ENCODE assay signal across 10 cellular contexts in genomic region chr10:34254596-34254995, GRCh38.
DNase-seq lines count a peak whose midpoint lies in the region; ATAC-seq, FAIRE-seq and TF ChIP-seq lines count a peak whose summit lies in the region.
"Had no signal": no experiment of that assay in that cellular context is flagged by ENCODE, and none has a peak within 500 bp of the region (broad histone marks: within the 10 kb centered on the region; RNA-seq: fewer than 3 reads in every experiment).

No MANE protein-coding gene starts in this region.

- no peaks in the 10 kb centered on the region for H3K36me3 Mint-ChIP-seq in immature natural killer cell

- H3K4me3 ChIP-seq in kidney epithelial cell (ENCODE audit: low read depth, low read length) = no peak overlapping the region
- no peak overlapping the region for H3K4me3 ChIP-seq in lower lobe of right lung

- no peaks in the 10 kb centered on the region for H3K27me3 ChIP-seq in kidney epithelial cell (ENCODE audit: control insufficient read depth, insufficient read depth, low read length)
- H3K27me3 ChIP-seq in lower lobe of right lung (ENCODE audit: low read depth) = no peaks in the 10 kb centered on the region

- DNase-seq in RCC 7860 (ENCODE audit: low spot score) (peak; percentile 78), kidney epithelial cell (ENCODE audit: low read depth) (peak; percentile 43), immature natural killer cell (no peak), lower lobe of right lung (no peak)

- H3K27ac ChIP-seq in lower lobe of right lung = no peak overlapping the region
- H3K27ac ChIP-seq: KMS-11 had no signal

- no peaks in the 10 kb centered on the region for H3K27me3 Mint-ChIP-seq in immature natural killer cell (ENCODE audit: low read depth in 3 of 3)

- H3K4me3 Mint-ChIP-seq in immature natural killer cell = no peak overlapping the region

- no peak overlapping the region for H3K27ac Mint-ChIP-seq in immature natural killer cell

- ATAC-seq in GM18502 (IDR thresholded peaks at IDR 0.05; ENCODE audit: poor library complexity, unreplicated experiment) (peak; percentile 56), HG02678 (IDR thresholded peaks at IDR 0.05; ENCODE audit: unreplicated experiment) (peak; percentile 90), GM19035 (IDR thresholded peaks at IDR 0.05; ENCODE audit: unreplicated experiment) (no peak), lower lobe of right lung (no peak), GM18519 (IDR thresholded peaks at IDR 0.05; ENCODE audit: low FRiP score, unreplicated experiment) (no peak)

- H3K36me3 ChIP-seq in kidney epithelial cell (ENCODE audit: control insufficient read depth, insufficient read depth, low read length) (no peaks in the 10 kb centered on the region), lower lobe of right lung (no peaks in the 10 kb centered on the region)

- no peaks in the 10 kb centered on the region for H3K4me1 ChIP-seq in lower lobe of right lung

- H3K4me1 Mint-ChIP-seq in immature natural killer cell = no peaks in the 10 kb centered on the region

- H3K9me3 ChIP-seq in lower lobe of right lung = no peaks in the 10 kb centered on the region

- H3K9me3 Mint-ChIP-seq in immature natural killer cell = no peaks in the 10 kb centered on the region

- intact Hi-C loops in lower lobe of right lung (cut with DNase I) = no loop called here

- TF ChIP-seq CTCF in kidney epithelial cell (IDR thresholded peaks at IDR 0.05; ENCODE audit: insufficient read depth, low read length, poor library complexity, severe bottlenecking) (no peak), lower lobe of right lung (IDR thresholded peaks at IDR 0.05) (no peak)

- FAIRE-seq in RCC 7860 (lab: Jason Lieb, UNC) = peak; percentile 95
- FAIRE-seq: endometrium had no signal

Comparison
In these comparisons a context has a peak if more than half of its experiments do, and no peak if none do; other contexts are left out.
1. ATAC-seq: peak in GM18502 (single experiment) and HG02678 (single experiment); none in GM19035 (single experiment), lower lobe of right lung (0 of 2) and GM18519 (single experiment).
2. DNase-seq: peak in RCC 7860 (single experiment) and kidney epithelial cell (single experiment); none in immature natural killer cell (0 of 3) and lower lobe of right lung (single experiment).